ENCODE assay signal across 8 cellular contexts in the genomic region with DNA sequence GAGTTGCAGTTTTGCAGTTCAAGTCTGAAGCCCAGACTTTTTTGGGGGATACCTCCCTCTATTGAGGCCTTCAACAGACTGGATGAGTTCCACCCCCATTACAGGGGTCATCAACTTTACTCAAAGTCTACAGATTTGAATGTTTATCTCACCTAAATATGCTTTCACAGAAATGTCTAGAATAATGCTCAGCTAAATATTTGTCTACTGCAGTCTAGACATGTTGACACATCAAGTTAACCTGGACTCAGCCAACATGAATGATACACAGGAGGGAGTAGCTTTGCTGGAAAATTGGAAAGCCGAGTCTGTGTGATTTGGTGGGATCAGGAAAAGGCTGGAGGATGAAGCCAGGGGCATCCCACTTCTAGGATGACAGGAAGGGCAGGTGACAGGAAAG.
"Had no signal": no experiment of that assay in that cellular context is flagged by ENCODE, and none has a peak within 500 bp of the region (broad histone marks: within the 10 kb centered on the region; RNA-seq: fewer than 3 reads in every experiment).

No MANE protein-coding gene starts in this region.

- H3K27ac Mint-ChIP-seq: GM23338, HFFc6, IgD-negative memory B cell had no signal

- H3K4me1 Mint-ChIP-seq: IgD-negative memory B cell had no signal

- H3K27ac ChIP-seq: HL-60 had no signal

- ATAC-seq: GM23338, HCT116 had no signal

- H3K27me3 Mint-ChIP-seq: IgD-negative memory B cell had no signal

- FAIRE-seq: H1 had no signal

- H3K4me3 Mint-ChIP-seq: GM23338, HFFc6, IgD-negative memory B cell had no signal

- H3K36me3 Mint-ChIP-seq: IgD-negative memory B cell had no signal

- DNase-seq: H7, HFFc6, KBM-7 had no signal
